In genomic region chr7:111668711-111669110, GRCh38 we compare ENCODE assay signal across 5 cellular contexts.
"Had no signal": no experiment of that assay in that cellular context is flagged by ENCODE, and none has a peak within 500 bp of the region (broad histone marks: within the 10 kb centered on the region; RNA-seq: fewer than 3 reads in every experiment).

No MANE protein-coding gene starts in this region.

- DNase-seq: H9, HCEC 1CT, IMR-90 had no signal

- ATAC-seq: GM23338 had no signal

- H3K4me2 ChIP-seq: GM23338 had no signal

- H3K4me3 ChIP-seq: GM23338, K562 had no signal
